In genomic region chr19:15010497-15011255, GRCh38 we compare ENCODE assay signal across 28 cellular contexts. TPM values are rescaled to one million over a fixed set of nuclear protein-coding genes. Genes with fewer than 3 reads are reported as not detected.
DNase-seq lines count a peak whose midpoint lies in the region; ATAC-seq lines count a peak whose summit lies in the region.
"Had no signal": no experiment of that assay in that cellular context is flagged by ENCODE, and none has a peak within 500 bp of the region (broad histone marks: within the 10 kb centered on the region; RNA-seq: fewer than 3 reads in every experiment).

No MANE protein-coding gene starts in this region.

- H3K4me3 Mint-ChIP-seq in activated naive CD8-positive, alpha-beta T cell treated with anti-CD3 and anti-CD28 coated beads for 36 hours: no peak overlapping the region
- H3K4me3 Mint-ChIP-seq: dendritic cell treated with granulocyte-macrophage colony-stimulating factor and Interleukin-4, amounts not matched to agents 40 ng/mL and 50 ng/mL, for 4 days; natural killer cell; T-helper 17 cell had no signal

- H3K36me3 ChIP-seq in ES-I3 (ENCODE audit: insufficient read depth, low read length) (no peaks in the 10 kb centered on the region), neuron (ENCODE audit: insufficient read depth, low read length) (no peaks in the 10 kb centered on the region)
- H3K36me3 ChIP-seq: brain microvascular endothelial cell, gastroesophageal sphincter, HAP-1, SJSA1, transverse colon, WERI-Rb-1 had no signal

- H3K27me3 Mint-ChIP-seq in activated naive CD8-positive, alpha-beta T cell treated with anti-CD3 and anti-CD28 coated beads for 36 hours: peaks cover 64% of the 10 kb centered on the region

- no peaks in the 10 kb centered on the region for H3K9me3 ChIP-seq in ES-I3 (ENCODE audit: control insufficient read depth, insufficient read depth, low read length)
- no peaks in the 10 kb centered on the region for H3K9me3 ChIP-seq in neuron (ENCODE audit: low read length)
- H3K9me3 ChIP-seq: gastroesophageal sphincter, HAP-1, SJSA1, transverse colon had no signal

- peaks cover 10% of the 10 kb centered on the region for H3K27me3 ChIP-seq in neuron (ENCODE audit: insufficient read depth, low read length)

- no peaks in the 10 kb centered on the region for H3K36me3 Mint-ChIP-seq in activated naive CD8-positive, alpha-beta T cell treated with anti-CD3 and anti-CD28 coated beads for 36 hours
- H3K36me3 Mint-ChIP-seq: activated naive CD4-positive, alpha-beta T cell treated with anti-CD3 and anti-CD28 coated beads, Interleukin-2, amount 50 U/mL, for 72 hours; natural killer cell; stimulated activated naive B cell treated with anti-CD40 and anti-IgM and Interleukin-4, amounts not matched to agents 10 μg/mL and 1 μg/mL and 100 μg/mL, for 72 hours had no signal

- ATAC-seq in GM19455 (IDR thresholded peaks at IDR 0.05; ENCODE audit: unreplicated experiment) (no peak), GM18517 (IDR thresholded peaks at IDR 0.05; ENCODE audit: unreplicated experiment) (no peak)
- ATAC-seq: activated naive CD4-positive, alpha-beta T cell treated with anti-CD3 and anti-CD28 coated beads, Interleukin-2, amount 50 U/mL, for 72 hours; gastroesophageal sphincter; natural killer cell; PC-3; stimulated activated naive B cell treated with anti-CD40 and anti-IgM and Interleukin-4, amounts not matched to agents 10 μg/mL and 1 μg/mL and 100 μg/mL, for 72 hours; T-helper 17 cell had no signal

- H3K27ac Mint-ChIP-seq in activated naive CD8-positive, alpha-beta T cell treated with anti-CD3 and anti-CD28 coated beads for 36 hours: no peak overlapping the region
- H3K27ac Mint-ChIP-seq: activated naive CD4-positive, alpha-beta T cell treated with anti-CD3 and anti-CD28 coated beads, Interleukin-2, amount 50 U/mL, for 72 hours; CD14-positive monocyte; dendritic cell treated with granulocyte-macrophage colony-stimulating factor and Interleukin-4, amounts not matched to agents 40 ng/mL and 50 ng/mL, for 4 days; natural killer cell; stimulated activated naive B cell treated with anti-CD40 and anti-IgM and Interleukin-4, amounts not matched to agents 10 μg/mL and 1 μg/mL and 100 μg/mL, for 72 hours; T-helper 17 cell had no signal

- H2AFZ ChIP-seq in neuron (ENCODE audit: low read depth, low read length): no peak overlapping the region

- peaks cover 1% of the 10 kb centered on the region for H3K9me3 Mint-ChIP-seq in activated naive CD8-positive, alpha-beta T cell treated with anti-CD3 and anti-CD28 coated beads for 36 hours
- H3K9me3 Mint-ChIP-seq: dendritic cell treated with granulocyte-macrophage colony-stimulating factor and Interleukin-4, amounts not matched to agents 40 ng/mL and 50 ng/mL, for 4 days; natural killer cell had no signal

- H3K4me1 ChIP-seq in ES-I3 (ENCODE audit: insufficient read depth, low read length) (no peaks in the 10 kb centered on the region), neuron (ENCODE audit: insufficient read depth, low read length) (peaks cover 5% of the 10 kb centered on the region)
- H3K4me1 ChIP-seq: gastroesophageal sphincter, HAP-1, SJSA1, transverse colon had no signal

- DNase-seq in activated naive CD8-positive, alpha-beta T cell treated with anti-CD3 and anti-CD28 coated beads for 36 hours: peak; percentile 11
- DNase-seq in iPS DF 19.7 (ENCODE audit: low read depth, low spot score) (peak; percentile 40), NCI-H446 treated with DMSO at 0.1 percent for 48 hours (lab: John Stamatoyannopoulos, UW) (no peak)
- DNase-seq in stimulated activated CD4-positive, alpha-beta T cell treated with anti-CD3 and anti-CD28 coated beads, Interleukin-4, amount 100 ng/mL, for 4 hours: no peak
- DNase-seq: activated CD8-positive, alpha-beta memory T cell treated with anti-CD3 and anti-CD28 coated beads for 24 hours; brain microvascular endothelial cell; DMS53; KG1; kidney glomerular epithelial cell; mesenchymal stem cell; natural killer cell; NCI-H1048; NCI-H2107; PC-3; stimulated activated naive B cell treated with anti-CD40 and anti-IgM and Interleukin-4, amounts not matched to agents 10 μg/mL and 1 μg/mL and 100 μg/mL, for 72 hours; T-helper 17 cell; transverse colon; WERI-Rb-1 had no signal

- peak overlapping the region; percentile 45; the same call in 1 of the 2 replicates for H3K9ac ChIP-seq in ES-I3 (ENCODE audit: low read depth, low read length)

- H3K4me3 ChIP-seq in neuron (ENCODE audit: low read length): peak overlapping the region; percentile 5
- H3K4me3 ChIP-seq: gastroesophageal sphincter, HAP-1, SJSA1, transverse colon had no signal

- no peaks in the 10 kb centered on the region for H3K4me1 Mint-ChIP-seq in activated naive CD8-positive, alpha-beta T cell treated with anti-CD3 and anti-CD28 coated beads for 36 hours
- H3K4me1 Mint-ChIP-seq: CD14-positive monocyte, natural killer cell, T-helper 17 cell had no signal

RNA-seq across cellular contexts. Expression of gene SLC1A6, which starts 31.0 kb away (rescaled TPM):
- total RNA-seq in activated naive CD8-positive, alpha-beta T cell treated with anti-CD3 and anti-CD28 coated beads for 36 hours: not detected
- total RNA-seq: activated naive CD4-positive, alpha-beta T cell treated with anti-CD3 and anti-CD28 coated beads, Interleukin-2, amount 50 U/mL, for 72 hours; natural killer cell; SJSA1; T-helper 17 cell; transverse colon had no signal

RNA-seq across cellular contexts. Expression of gene CASP14, which starts 38.6 kb away (rescaled TPM):
- total RNA-seq in activated naive CD8-positive, alpha-beta T cell treated with anti-CD3 and anti-CD28 coated beads for 36 hours: not detected
- total RNA-seq: activated naive CD4-positive, alpha-beta T cell treated with anti-CD3 and anti-CD28 coated beads, Interleukin-2, amount 50 U/mL, for 72 hours; gastroesophageal sphincter; natural killer cell; SJSA1; T-helper 17 cell; transverse colon had no signal

Comparison
In these comparisons a context has a peak if more than half of its experiments do, and no peak if none do; other contexts are left out.
1. DNase-seq: peak in activated naive CD8-positive, alpha-beta T cell treated with anti-CD3 and anti-CD28 coated beads for 36 hours (single experiment) and iPS DF 19.7 (single experiment); none in stimulated activated CD4-positive, alpha-beta T cell treated with anti-CD3 and anti-CD28 coated beads, Interleukin-4, amount 100 ng/mL, for 4 hours (0 of 2) and NCI-H446 treated with DMSO at 0.1 percent for 48 hours (single experiment).